ENCODE assay signal across 8 cellular contexts in genomic region chr12:54281261-54281638, GRCh38. TPM values are rescaled to one million over a fixed set of nuclear protein-coding genes. Genes with fewer than 3 reads are reported as not detected.
DNase-seq lines count a peak whose midpoint lies in the region; ATAC-seq and TF ChIP-seq lines count a peak whose summit lies in the region.
"Not testable (repeated sequence)": the region's sequence is repeated elsewhere in the genome, so short reads cannot be mapped to it uniquely, and the experiment has no call there.

No MANE protein-coding gene starts in this region.

- H3K4me2 ChIP-seq in DND-41 (ENCODE audit: insufficient read depth, low read length) (peak overlapping the region; percentile 64), KMS-11 (peak overlapping the region; percentile 77), SU-DHL-6 (ENCODE audit: low read depth, low read length, poor library complexity, severe bottlenecking) (peak overlapping the region; percentile 77), mesenchymal stem cell (ENCODE audit: low read length, poor library complexity, severe bottlenecking) (peak overlapping the region; percentile 65)

- peak overlapping the region; percentile 19 for H2AK5ac ChIP-seq in mesenchymal stem cell (ENCODE audit: low read length, severe bottlenecking)

- H4K8ac ChIP-seq in mesenchymal stem cell (ENCODE audit: low read length): peak overlapping the region; percentile 83

- not testable (repeated sequence) for ATAC-seq in DND-41 (ENCODE audit: insufficient read depth, low read depth); heart left ventricle

- peak overlapping the region; percentile 94 for H3K9ac ChIP-seq in DND-41 (ENCODE audit: low read depth, low read length)
- peak overlapping the region; percentile 99 for H3K9ac ChIP-seq in KMS-11
- peak overlapping the region; percentile 96 for H3K9ac ChIP-seq in SU-DHL-6 (ENCODE audit: low read length)
- H3K9ac ChIP-seq in mesenchymal stem cell (ENCODE audit: low read length): peak overlapping the region; percentile 95

- not testable (repeated sequence) for H2BK5ac ChIP-seq in mesenchymal stem cell (ENCODE audit: low read depth, low read length, poor library complexity, severe bottlenecking)

- H4K20me1 ChIP-seq in DND-41 (ENCODE audit: insufficient read depth, low read length): peaks cover 56% of the 10 kb centered on the region
- H4K20me1 ChIP-seq in KMS-11 (ENCODE audit: insufficient read depth): peaks cover 47% of the 10 kb centered on the region
- H4K20me1 ChIP-seq in SU-DHL-6 (ENCODE audit: low read depth, low read length): peaks cover 37% of the 10 kb centered on the region

- H3K36me3 ChIP-seq in DND-41 (ENCODE audit: insufficient read depth, low read length) (peaks cover 82% of the 10 kb centered on the region), KMS-11 (ENCODE audit: insufficient read depth) (peaks cover 51% of the 10 kb centered on the region), SU-DHL-6 (ENCODE audit: low read length) (peaks cover 66% of the 10 kb centered on the region), heart left ventricle (peaks cover 0 to 52% (median 48%) of the 10 kb centered on the region in 9 donors), mesenchymal stem cell (ENCODE audit: control insufficient read depth in 1 of 2, insufficient read depth in 2 of 2, low read depth in 1 of 2, low read length in 2 of 2) (peaks cover 9 to 50% of the 10 kb centered on the region in 2 experiments), sigmoid colon (peaks cover 18 to 47% (median 33%) of the 10 kb centered on the region in 4 donors)
- H3K36me3 ChIP-seq in urinary bladder (ENCODE audit: insufficient read depth): not testable (repeated sequence)

- H3K9me3 ChIP-seq in DND-41 (ENCODE audit: insufficient read depth, low read length, severe bottlenecking); SU-DHL-6 (ENCODE audit: insufficient read depth, low read length); heart left ventricle; mesenchymal stem cell (ENCODE audit: control insufficient read depth, low read length); sigmoid colon: not testable (repeated sequence)

- not testable (repeated sequence) for H2BK120ac ChIP-seq in mesenchymal stem cell (ENCODE audit: low read depth, low read length)

- not testable (repeated sequence) for H2BK12ac ChIP-seq in mesenchymal stem cell (ENCODE audit: low read length in 2 of 2)

- peak overlapping the region; percentile 30 for H4K91ac ChIP-seq in mesenchymal stem cell (ENCODE audit: low read length)

- DNase-seq in DND-41; coronary artery (ENCODE audit: low spot score); heart left ventricle; mesenchymal stem cell; sigmoid colon: not testable (repeated sequence)

- WGBS in heart left ventricle, 4 donors: 0 to 1% (median 0%) methylated on average over 10 of the region's 10 CpGs
- WGBS in mesenchymal stem cell: 3% methylated on average over 9 of the region's 10 CpGs
- 0% methylated on average over 10 of the region's 10 CpGs for WGBS in sigmoid colon, 2 donors
- WGBS in urinary bladder: under 1% methylated on average over 10 of the region's 10 CpGs

- H2AFZ ChIP-seq in DND-41 (ENCODE audit: low read depth, low read length); KMS-11 (ENCODE audit: low read depth); SU-DHL-6 (ENCODE audit: low read depth, low read length, severe bottlenecking); mesenchymal stem cell (ENCODE audit: low read depth, low read length): not testable (repeated sequence)

- H3K4ac ChIP-seq in mesenchymal stem cell (ENCODE audit: low read depth in 1 of 2, low read length in 2 of 2): peak overlapping the region; percentile 83 to 90

- peak overlapping the region in 1 of 2 experiments; percentile 5 for H3K14ac ChIP-seq in mesenchymal stem cell (ENCODE audit: low read length in 2 of 2)

- H3K9me2 ChIP-seq in SU-DHL-6 (replicated peaks; ENCODE audit: insufficient read depth, low read length): not testable (repeated sequence)

- TF ChIP-seq CTCF in DND-41 (IDR thresholded peaks at IDR 0.05; ENCODE audit: borderline replicate concordance, extremely low read depth, low read length, poor library complexity, severe bottlenecking): peak; percentile 2
- not testable (repeated sequence) for TF ChIP-seq CTCF in KMS-11 (conservative IDR thresholded peaks at IDR 0.05; ENCODE audit: low read depth, low read length); SU-DHL-6 (IDR thresholded peaks at IDR 0.05; ENCODE audit: insufficient read depth, low read length, poor library complexity, severe bottlenecking); coronary artery (IDR thresholded peaks at IDR 0.05); heart left ventricle (IDR thresholded peaks at IDR 0.05); sigmoid colon (IDR thresholded peaks at IDR 0.05)

- H3K23ac ChIP-seq in mesenchymal stem cell (ENCODE audit: low read length in 2 of 2): not testable (repeated sequence)

- H3K4me3 ChIP-seq in DND-41 (ENCODE audit: low read depth in 1 of 2, low read length in 2 of 2): peak overlapping the region; percentile 70 to 74
- peak overlapping the region; percentile 86 for H3K4me3 ChIP-seq in KMS-11 (IDR thresholded peaks at IDR 0.05; ENCODE audit: insufficient read depth, low read depth, low read length)
- H3K4me3 ChIP-seq in SU-DHL-6 (ENCODE audit: insufficient read depth, low read length, poor library complexity, severe bottlenecking): peak overlapping the region; percentile 71
- H3K4me3 ChIP-seq in coronary artery: peak overlapping the region; percentile 74
- peak overlapping the region; percentile 61 to 93 (median 79) for H3K4me3 ChIP-seq in heart left ventricle
- H3K4me3 ChIP-seq in mesenchymal stem cell (ENCODE audit: insufficient read depth in 1 of 2, low read depth in 1 of 2, low read length in 2 of 2): peak overlapping the region; percentile 65 to 88
- peak overlapping the region; percentile 68 to 81 (median 78) for H3K4me3 ChIP-seq in sigmoid colon
- H3K4me3 ChIP-seq in urinary bladder (ENCODE audit: low read depth, low read length): peak overlapping the region; percentile 77

- not testable (repeated sequence) for H3K27me3 ChIP-seq in DND-41 (ENCODE audit: insufficient read depth, low read length, poor library complexity); KMS-11 (ENCODE audit: insufficient read depth, low read depth); SU-DHL-6 (ENCODE audit: low read length); heart left ventricle; mesenchymal stem cell (ENCODE audit: control insufficient read depth in 1 of 2, insufficient read depth in 1 of 2, low read length in 2 of 2); sigmoid colon

- H3K27ac ChIP-seq in DND-41 (ENCODE audit: low read length): peak overlapping the region; percentile 92
- H3K27ac ChIP-seq in KMS-11: peak overlapping the region; percentile 94
- peak overlapping the region; percentile 91 for H3K27ac ChIP-seq in SU-DHL-6 (ENCODE audit: low read depth, low read length)
- peak overlapping the region; percentile 89 to 93 for H3K27ac ChIP-seq in coronary artery
- H3K27ac ChIP-seq in heart left ventricle: peak overlapping the region; percentile 82 to 99 (median 94)
- H3K27ac ChIP-seq in mesenchymal stem cell (ENCODE audit: low read length, poor library complexity, severe bottlenecking): peak overlapping the region; percentile 86
- peak overlapping the region; percentile 84 to 96 (median 94) for H3K27ac ChIP-seq in sigmoid colon
- peak overlapping the region; percentile 51 for H3K27ac ChIP-seq in urinary bladder (ENCODE audit: low read depth)

- intact Hi-C loops in heart left ventricle (cut with DNase I): loop anchor here in 2 of 10 donors (2.0 to 10.0 kb wide), 3 partner anchors 44 to 76 kb away; partner anchors contain the start of gene COPZ1 (in 1 of the 2)
- intact Hi-C loops in sigmoid colon (cut with DNase I): loop anchor here (2.0 kb wide), 1 partner anchor 44 kb away; the partner anchor contains the start of gene COPZ1

- H3K79me2 ChIP-seq in DND-41 (ENCODE audit: insufficient read depth, low read length) (peaks cover 84% of the 10 kb centered on the region), KMS-11 (ENCODE audit: insufficient read depth, low read depth) (peaks cover 80% of the 10 kb centered on the region), SU-DHL-6 (ENCODE audit: insufficient read depth, low read length) (peaks cover 65% of the 10 kb centered on the region)

- H3F3A ChIP-seq in SU-DHL-6 (ENCODE audit: insufficient read depth): peaks cover 69% of the 10 kb centered on the region

- H3K4me1 ChIP-seq in DND-41 (ENCODE audit: insufficient read depth, low read length): peaks cover 57% of the 10 kb centered on the region
- peaks cover 59% of the 10 kb centered on the region for H3K4me1 ChIP-seq in KMS-11 (ENCODE audit: low read depth, poor library complexity, severe bottlenecking)
- H3K4me1 ChIP-seq in heart left ventricle: peaks cover 9 to 73% (median 63%) of the 10 kb centered on the region in 12 donors
- not testable (repeated sequence) for H3K4me1 ChIP-seq in mesenchymal stem cell (ENCODE audit: control insufficient read depth, insufficient read depth, low read depth, low read length); urinary bladder (ENCODE audit: insufficient read depth)
- H3K4me1 ChIP-seq in sigmoid colon: peaks cover 0 to 68% (median 66%) of the 10 kb centered on the region in 4 donors

- not testable (repeated sequence) for TF ChIP-seq POLR2A in heart left ventricle (IDR thresholded peaks at IDR 0.05); sigmoid colon (IDR thresholded peaks at IDR 0.05)

- peak overlapping the region; percentile 75 to 81 for H3K18ac ChIP-seq in mesenchymal stem cell (ENCODE audit: low read depth in 1 of 2, low read length in 2 of 2)

- not testable (repeated sequence) for H3K79me1 ChIP-seq in mesenchymal stem cell (replicated peaks; ENCODE audit: low read length, poor library complexity, severe bottlenecking)

- TF ChIP-seq EP300 in sigmoid colon (IDR thresholded peaks at IDR 0.05): not testable (repeated sequence)

- H2BK15ac ChIP-seq in mesenchymal stem cell (ENCODE audit: low read depth, poor library complexity, severe bottlenecking): not testable (repeated sequence)

RNA-seq across cellular contexts. Expression of gene HNRNPA1, which starts 0.7 kb away (rescaled TPM):
- total RNA-seq in heart left ventricle: 100 to 1,000 TPM; 129 to 565 (median 396) TPM
- polyA plus RNA-seq in heart left ventricle: 100 to 1,000 TPM; 315 to 735 TPM
- polyA plus RNA-seq in mesenchymal stem cell (2013, experiment 1 of 2): 983 TPM
- 943 TPM for polyA plus RNA-seq in mesenchymal stem cell (2013, experiment 2 of 2)
- total RNA-seq in sigmoid colon: 100 to 1,000 TPM; 318 to 657 (median 410) TPM
- 1,000 to 10,000 TPM in 2 of 3 donors, 100 to 1,000 TPM in 1; 594 to 1,311 (median 1,117) TPM for polyA plus RNA-seq in sigmoid colon
- total RNA-seq in urinary bladder: 375 TPM
- 1,101 TPM for polyA plus RNA-seq in urinary bladder

RNA-seq across cellular contexts. Expression of gene CBX5, which starts 1.3 kb away (rescaled TPM):
- 10 to 100 TPM; 22.3 to 59.5 (median 49.4) TPM for total RNA-seq in heart left ventricle
- 10 to 100 TPM; 18.4 to 32.1 TPM for polyA plus RNA-seq in heart left ventricle
- polyA plus RNA-seq in mesenchymal stem cell (2013, experiment 1 of 2): 34.7 TPM
- 34.1 TPM for polyA plus RNA-seq in mesenchymal stem cell (2013, experiment 2 of 2)
- total RNA-seq in sigmoid colon: 10 to 100 TPM; 18.6 to 30.7 (median 24.8) TPM
- 10 to 100 TPM in 1 of 3 donors, 1 to 10 TPM in 2; 3.0 to 17.2 (median 4.9) TPM for polyA plus RNA-seq in sigmoid colon
- 83.2 TPM for total RNA-seq in urinary bladder
- polyA plus RNA-seq in urinary bladder: 8.9 TPM

RNA-seq across cellular contexts. Expression of gene NFE2, which starts 19.6 kb away (rescaled TPM):
- total RNA-seq in heart left ventricle: 1 to 10 TPM in 2 of 9 donors, under 1 TPM in 5, not detected in 2; 0.21 to 1.7 (median 0.63) TPM
- polyA plus RNA-seq in heart left ventricle: under 1 TPM; 0.38 to 0.51 TPM
- 0.12 TPM for polyA plus RNA-seq in mesenchymal stem cell (2013, experiment 1 of 2)
- 0.10 TPM for polyA plus RNA-seq in mesenchymal stem cell (2013, experiment 2 of 2)
- total RNA-seq in sigmoid colon: under 1 TPM in 1 of 4 donors, not detected in 3; 0.54 TPM
- polyA plus RNA-seq in sigmoid colon: under 1 TPM in 1 of 3 donors, not detected in 2; 0.45 TPM
- 0.63 TPM for total RNA-seq in urinary bladder
- polyA plus RNA-seq in urinary bladder: 0.34 TPM

RNA-seq across cellular contexts. Expression of gene COPZ1, which starts 43.7 kb away (rescaled TPM):
- total RNA-seq in heart left ventricle (100 to 1,000 TPM; 112 to 146 (median 125) TPM), sigmoid colon (10 to 100 TPM; 39.6 to 74.2 (median 61.2) TPM), urinary bladder (113 TPM)
- polyA plus RNA-seq in heart left ventricle (100 to 1,000 TPM in 1 of 2 donors, 10 to 100 TPM in 1; 77.3 to 142 TPM), sigmoid colon (100 to 1,000 TPM; 114 to 155 (median 147) TPM), urinary bladder (86.3 TPM)
- 182 TPM for polyA plus RNA-seq in mesenchymal stem cell (2013, experiment 1 of 2)
- polyA plus RNA-seq in mesenchymal stem cell (2013, experiment 2 of 2): 182 TPM
